Comparison of ENCODE assay signal across 8 cellular contexts in genomic region chr1:146036990-146037646, GRCh38. TPM values are rescaled to one million over a fixed set of nuclear protein-coding genes. Genes with fewer than 3 reads are reported as not detected.
DNase-seq lines count a peak whose midpoint lies in the region; ATAC-seq and FAIRE-seq lines count a peak whose summit lies in the region.

No MANE protein-coding gene starts in this region.

- no peak for FAIRE-seq in frontal cortex (lab: Jason Lieb, UNC)

- H3K4me3 ChIP-seq in CD4-positive, CD25-positive, alpha-beta regulatory T cell (ENCODE audit: low read depth, low read length): peak overlapping the region; percentile 88

- peak; percentile 50 to 59 for ATAC-seq in CD4-positive, CD25-positive, alpha-beta regulatory T cell (ENCODE audit: low read depth in 2 of 2)
- ATAC-seq in GM21737 (IDR thresholded peaks at IDR 0.05; ENCODE audit: unreplicated experiment): peak; percentile 19
- ATAC-seq in T-helper 17 cell: peak; percentile 59

- peaks cover 0 to 18% (median 0%) of the 10 kb centered on the region in 7 donors for H3K9me3 Mint-ChIP-seq in CD4-positive, CD25-positive, alpha-beta regulatory T cell

- no peaks in the 10 kb centered on the region for H3K27me3 ChIP-seq in CD4-positive, CD25-positive, alpha-beta regulatory T cell (ENCODE audit: control insufficient read depth, insufficient read depth, low read length)

- H3K27ac ChIP-seq in CD4-positive, CD25-positive, alpha-beta regulatory T cell (ENCODE audit: insufficient read depth, low read length, poor library complexity, severe bottlenecking): peak overlapping the region; percentile 73

- peak overlapping the region; percentile 98 to 100 (median 99) for H3K27ac Mint-ChIP-seq in CD4-positive, CD25-positive, alpha-beta regulatory T cell
- H3K27ac Mint-ChIP-seq in T-helper 17 cell: peak overlapping the region; percentile 94

- H3K4me1 Mint-ChIP-seq in CD4-positive, CD25-positive, alpha-beta regulatory T cell: peaks cover 21 to 54% (median 32%) of the 10 kb centered on the region in 4 donors
- H3K4me1 Mint-ChIP-seq in T-helper 17 cell: peaks cover 34% of the 10 kb centered on the region

- no peaks in the 10 kb centered on the region for H3K9me3 ChIP-seq in CD4-positive, CD25-positive, alpha-beta regulatory T cell (ENCODE audit: control insufficient read depth in 2 of 2, low read length in 2 of 2)
- H3K9me3 ChIP-seq in T-helper 17 cell (ENCODE audit: control insufficient read depth, low read length, poor library complexity, severe bottlenecking): no peaks in the 10 kb centered on the region

- DNase-seq in CD4-positive, CD25-positive, alpha-beta regulatory T cell: peak; percentile 60 to 84 (median 78)
- DNase-seq in NCI-H1694 (lab: John Stamatoyannopoulos, UW) (peak; percentile 96), T-helper 17 cell (peak; percentile 17 to 53 (median 52)), amygdala (lab: John Stamatoyannopoulos, UW) (peak in 54 of 56 donors; percentile 11 to 88 (median 58)), hepatic stellate cell (ENCODE audit: low spot score) (peak; percentile 57), retina (peak; percentile 95), frontal cortex (ENCODE audit: low spot score in 2 of 2) (no peak)

- peaks cover 48% of the 10 kb centered on the region for H3K27me3 Mint-ChIP-seq in CD4-positive, CD25-positive, alpha-beta regulatory T cell
- H3K27me3 Mint-ChIP-seq in T-helper 17 cell: peaks cover 1% of the 10 kb centered on the region

- no peaks in the 10 kb centered on the region for H3K36me3 ChIP-seq in CD4-positive, CD25-positive, alpha-beta regulatory T cell (ENCODE audit: control insufficient read depth, insufficient read depth, low read length)

- peak overlapping the region; percentile 93 to 99 (median 96) for H3K4me3 Mint-ChIP-seq in CD4-positive, CD25-positive, alpha-beta regulatory T cell
- H3K4me3 Mint-ChIP-seq in T-helper 17 cell: peak overlapping the region; percentile 78

- peaks cover 4% of the 10 kb centered on the region for H3K36me3 Mint-ChIP-seq in CD4-positive, CD25-positive, alpha-beta regulatory T cell
- no peaks in the 10 kb centered on the region for H3K36me3 Mint-ChIP-seq in T-helper 17 cell (ENCODE audit: low read depth)

- H3K4me1 ChIP-seq in CD4-positive, CD25-positive, alpha-beta regulatory T cell (ENCODE audit: control insufficient read depth, insufficient read depth, low read length, poor library complexity, severe bottlenecking): peaks cover 10% of the 10 kb centered on the region

RNA-seq across cellular contexts. Expression of gene HJV, which starts 15.6 kb away (rescaled TPM):
- total RNA-seq in CD4-positive, CD25-positive, alpha-beta regulatory T cell: not detected
- not detected for polyA plus RNA-seq in CD4-positive, CD25-positive, alpha-beta regulatory T cell
- total RNA-seq in T-helper 17 cell (not detected), frontal cortex (not detected)

RNA-seq across cellular contexts. Expression of gene TXNIP, which starts 40.7 kb away (rescaled TPM):
- total RNA-seq in CD4-positive, CD25-positive, alpha-beta regulatory T cell: 1,496 TPM
- 1,000 to 10,000 TPM; 2,637 to 4,955 (median 3,590) TPM for polyA plus RNA-seq in CD4-positive, CD25-positive, alpha-beta regulatory T cell
- total RNA-seq in T-helper 17 cell (100 to 1,000 TPM; 567 to 927 TPM), frontal cortex (125 TPM)

Comparison
In these comparisons a context has a peak if more than half of its experiments do, and no peak if none do; other contexts are left out.
1. DNase-seq: peak in CD4-positive, CD25-positive, alpha-beta regulatory T cell (3 of 3), NCI-H1694 (single experiment), T-helper 17 cell (3 of 3), amygdala (54 of 56), hepatic stellate cell (single experiment) and retina (single experiment); none in frontal cortex (0 of 2).
2. Peak in every context shown above with its lines, with median percentiles within 50 percentile points of each other: ATAC-seq.